In genomic region chr17:59620518-59621259, GRCh38 we compare ENCODE assay signal across 8 cellular contexts. TPM values are rescaled to one million over a fixed set of nuclear protein-coding genes. Genes with fewer than 3 reads are reported as not detected.
DNase-seq lines count a peak whose midpoint lies in the region; ATAC-seq and TF ChIP-seq lines count a peak whose summit lies in the region.

No MANE protein-coding gene starts in this region.

- in situ Hi-C loops in transverse colon (cut with MboI; ENCODE audit: low pct_ligation_motif_present in 1 of 4, low pct_unique_long_range_greater_than_20kb in 1 of 4, low sequenced_read_pairs in 3 of 4): no loop called here

- TF ChIP-seq CTCF in BJ (IDR thresholded peaks at IDR 0.05; ENCODE audit: insufficient read depth, low read depth, low read length): no peak
- no peak for TF ChIP-seq CTCF in HFF-Myc (IDR thresholded peaks at IDR 0.05; ENCODE audit: low read depth, low read length, missing control alignments)
- no peak for TF ChIP-seq CTCF in foreskin keratinocyte (conservative IDR thresholded peaks at IDR 0.05)
- TF ChIP-seq CTCF in transverse colon (IDR thresholded peaks at IDR 0.05): no peak

- WGBS in transverse colon (ENCODE audit: low coverage in 1 of 2), 2 donors: 0 to 1% methylated on average over 3 to 13 of the region's 14 CpGs

- POLR2A ChIA-PET in BJ (lab: Charles Lee): interaction anchor here (0.5 kb wide), 1 partner anchor 105 kb away, joined by 5 read pairs; no protein-coding TSS in a partner anchor

- no peak for TF ChIP-seq POLR2A in transverse colon (IDR thresholded peaks at IDR 0.05)

- H3K27me3 ChIP-seq in BJ (ENCODE audit: control insufficient read depth, insufficient read depth, low read length): no peaks in the 10 kb centered on the region
- H3K27me3 ChIP-seq in foreskin keratinocyte: no peaks in the 10 kb centered on the region
- no peaks in the 10 kb centered on the region for H3K27me3 ChIP-seq in transverse colon

- no peak for DNase-seq in BJ (ENCODE audit: low read depth)
- no peak for DNase-seq in HFF-Myc (ENCODE audit: extremely low read depth, low read depth)
- peak; percentile 80 for DNase-seq in RKO (ENCODE audit: low spot score)
- peak; percentile 78 for DNase-seq in activated effector memory CD4-positive, alpha-beta T cell treated with anti-CD3 and anti-CD28 coated beads, Interleukin-2, amount 50 U/mL, for 16 hours
- peak in 1 of 2 donors; percentile 29 for DNase-seq in foreskin keratinocyte
- DNase-seq in nucleus accumbens (lab: John Stamatoyannopoulos, UW): peak in 43 of 56 donors; percentile 2 to 54 (median 22)
- DNase-seq in transverse colon: peak; percentile 49

- intact Hi-C loops in transverse colon (cut with DNase I; ENCODE audit: low total_unique reads): no loop called here

- H3K9me3 ChIP-seq in transverse colon: no peaks in the 10 kb centered on the region

- ATAC-seq in foreskin keratinocyte (peak; percentile 7), GM18870 (IDR thresholded peaks at IDR 0.05; ENCODE audit: unreplicated experiment) (no peak)

- no peak for TF ChIP-seq EP300 in transverse colon (IDR thresholded peaks at IDR 0.05; ENCODE audit: low read depth)

- peaks cover 35% of the 10 kb centered on the region for H3K4me1 ChIP-seq in foreskin keratinocyte
- H3K4me1 ChIP-seq in transverse colon: peaks cover 27 to 65% (median 42%) of the 10 kb centered on the region in 4 donors

- H3K36me3 ChIP-seq in BJ (ENCODE audit: control insufficient read depth, insufficient read depth, low read length): no peaks in the 10 kb centered on the region
- H3K36me3 ChIP-seq in transverse colon: no peaks in the 10 kb centered on the region

- H3K27ac ChIP-seq in foreskin keratinocyte (peak overlapping the region; percentile 98), transverse colon (peak overlapping the region; percentile 97 to 99 (median 98))

- CTCF ChIA-PET in BJ (lab: Yijun Ruan, JAX): interaction anchor here (1.9 kb wide), 1 partner anchor 12 kb away, joined by 5 read pairs; no protein-coding TSS in a partner anchor

- H3K4me3 ChIP-seq in BJ (ENCODE audit: low read depth, low read length) (peak overlapping the region; percentile 89), HFF-Myc (replicated peaks; ENCODE audit: low read depth, low read length) (peak overlapping the region; percentile 97), transverse colon (peak overlapping the region; percentile 64 to 95 (median 86))

RNA-seq across cellular contexts. Expression of gene CLTC, which starts 1.0 kb away (rescaled TPM):
- polyA plus RNA-seq in BJ (2011; rRNA removed) (149 and 216 TPM in 2 replicates), foreskin keratinocyte (120 and 130 TPM in 2 replicates)
- 420 and 473 TPM in 2 replicates for polyA minus RNA-seq in BJ (2011; rRNA and poly(A)+ RNA removed)
- total RNA-seq in foreskin keratinocyte (226 and 241 TPM in 2 replicates), transverse colon (100 to 1,000 TPM; 165 to 283 (median 242) TPM)

RNA-seq across cellular contexts. Expression of gene DHX40, which starts 55.3 kb away (rescaled TPM):
- polyA plus RNA-seq in BJ (2011; rRNA removed) (19.0 and 37.7 TPM in 2 replicates), foreskin keratinocyte (9.0 and 9.8 TPM in 2 replicates)
- 13.7 and 14.0 TPM in 2 replicates for polyA minus RNA-seq in BJ (2011; rRNA and poly(A)+ RNA removed)
- total RNA-seq in foreskin keratinocyte (26.3 TPM in 2 replicates), transverse colon (10 to 100 TPM in 2 of 4 donors, 1 to 10 TPM in 2; 6.0 to 30.2 (median 15.2) TPM)

Comparison
In these comparisons a context has a peak if more than half of its experiments do, and no peak if none do; other contexts are left out.
1. DNase-seq: peak in RKO (single experiment), activated effector memory CD4-positive, alpha-beta T cell treated with anti-CD3 and anti-CD28 coated beads, Interleukin-2, amount 50 U/mL, for 16 hours (single experiment), nucleus accumbens (43 of 56) and transverse colon (single experiment); none in BJ (single experiment) and HFF-Myc (single experiment).
2. Peak in every context shown above with its lines, with median percentiles within 50 percentile points of each other: H3K4me3 ChIP-seq.